In the genomic region with DNA sequence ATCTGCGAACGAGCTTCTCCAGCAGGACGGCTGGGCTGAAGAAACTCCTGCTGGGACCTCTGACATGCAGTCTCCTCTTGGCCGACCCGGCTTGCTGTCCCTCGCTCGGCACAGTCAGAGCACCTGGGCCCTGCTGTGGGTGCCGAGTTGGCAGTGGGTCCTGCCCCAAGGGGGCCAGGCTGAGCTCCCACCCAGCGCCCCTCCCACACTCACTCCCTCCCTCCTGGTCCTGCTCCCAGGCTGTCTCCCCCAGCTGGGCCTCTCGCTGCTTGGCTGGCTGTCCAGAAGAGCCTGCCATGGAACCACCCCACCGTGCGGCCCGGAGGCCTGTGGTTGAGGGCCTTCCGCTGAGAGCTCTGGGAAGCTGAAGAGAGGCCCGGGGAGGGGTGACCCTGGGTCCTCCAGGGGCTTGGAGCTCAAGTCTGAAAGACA, we compare ENCODE assay signal across 12 cellular contexts. TPM values are rescaled to one million over a fixed set of nuclear protein-coding genes. Genes with fewer than 3 reads are reported as not detected.
DNase-seq lines count a peak whose midpoint lies in the region; ATAC-seq and TF ChIP-seq lines count a peak whose summit lies in the region.
"Had no signal": no experiment of that assay in that cellular context is flagged by ENCODE, and none has a peak within 500 bp of the region (broad histone marks: within the 10 kb centered on the region; RNA-seq: fewer than 3 reads in every experiment).

No MANE protein-coding gene starts in this region.

- H3K9ac ChIP-seq in mucosa of rectum (ENCODE audit: low read depth in 1 of 2, low read length in 2 of 2) = peak overlapping the region in 1 of 2 donors; percentile 54

- H3K27ac ChIP-seq in RWPE1 (peak overlapping the region; percentile 21; the same call in 1 of the 2 replicates), mucosa of rectum (ENCODE audit: low read depth in 2 of 2, low read length in 2 of 2) (peak overlapping the region; percentile 74 to 77), temporal lobe (ENCODE audit: low read depth, low read length) (peak overlapping the region; percentile 61)

- POLR2A ChIA-PET in RWPE1 (lab: Yijun Ruan, JAX; ENCODE audit: low non-redundant PET) = no interaction called here
- POLR2A ChIA-PET in activated CD4-positive, alpha-beta T cell treated with anti-CD3 and anti-CD28 coated beads, Interleukin-2, amount 10 ng/mL, durations not matched to agents 7 days and 5 days (lab: Charles Lee) = no interaction called here

- DNase-seq in RWPE1 (ENCODE audit: low spot score) (no peak), fibroblast of pulmonary artery (ENCODE audit: low read depth) (peak; percentile 75), NCI-H82 (lab: John Stamatoyannopoulos, UW) (no peak)
- no peak for DNase-seq in activated CD4-positive, alpha-beta T cell treated with anti-CD3 and anti-CD28 coated beads, Interleukin-2, amount 10 ng/mL, durations not matched to agents 7 days and 5 days
- DNase-seq: activated effector memory CD4-positive, alpha-beta T cell treated with Interleukin-2 at 50 U/mL for 16 hours; NCI-H1436; stimulated activated CD4-positive, alpha-beta T cell treated with anti-CD3 and anti-CD28 coated beads, Interleukin-2, amount 100 ng/mL, for 24 hours; T-helper 1 cell had no signal

- no peaks in the 10 kb centered on the region for H3K9me3 ChIP-seq in mucosa of rectum (ENCODE audit: control insufficient read depth in 2 of 2, low read length in 2 of 2)

- H3K4me3 Mint-ChIP-seq in activated CD4-positive, alpha-beta T cell treated with anti-CD3 and anti-CD28 coated beads, Interleukin-2, amount 10 ng/mL, durations not matched to agents 7 days and 5 days = no peak overlapping the region

- no peaks in the 10 kb centered on the region for H3K9me3 Mint-ChIP-seq in activated CD4-positive, alpha-beta T cell treated with anti-CD3 and anti-CD28 coated beads, Interleukin-2, amount 10 ng/mL, durations not matched to agents 7 days and 5 days

- CTCF ChIA-PET in RWPE1 (lab: Yijun Ruan, JAX) = interaction anchor here (1.3 kb wide), 1 partner anchor 105 kb away, joined by 5 read pairs; no protein-coding TSS in a partner anchor
- CTCF ChIA-PET in activated CD4-positive, alpha-beta T cell treated with anti-CD3 and anti-CD28 coated beads, Interleukin-2, amount 10 ng/mL, durations not matched to agents 7 days and 5 days (lab: Charles Lee) = interaction anchor here (1.4 kb wide), 1 partner anchor 9 kb away, joined by 6 read pairs; no protein-coding TSS in a partner anchor

- no peaks in the 10 kb centered on the region for H3K36me3 Mint-ChIP-seq in activated CD4-positive, alpha-beta T cell treated with anti-CD3 and anti-CD28 coated beads, Interleukin-2, amount 10 ng/mL, durations not matched to agents 7 days and 5 days (ENCODE audit: low read depth)

- H3K27me3 Mint-ChIP-seq in activated CD4-positive, alpha-beta T cell treated with anti-CD3 and anti-CD28 coated beads, Interleukin-2, amount 10 ng/mL, durations not matched to agents 7 days and 5 days = no peaks in the 10 kb centered on the region

- H3K4me1 Mint-ChIP-seq in activated CD4-positive, alpha-beta T cell treated with anti-CD3 and anti-CD28 coated beads, Interleukin-2, amount 10 ng/mL, durations not matched to agents 7 days and 5 days = peaks cover 68% of the 10 kb centered on the region

- H3K27me3 ChIP-seq in mucosa of rectum (ENCODE audit: control insufficient read depth in 2 of 2, insufficient read depth in 2 of 2, low read length in 2 of 2) = no peaks in the 10 kb centered on the region

- H3K4me3 ChIP-seq in fibroblast of pulmonary artery (replicated peaks; ENCODE audit: low read depth, low read length) = no peak overlapping the region
- H3K4me3 ChIP-seq in mucosa of rectum (ENCODE audit: low read length in 2 of 2) = no peak overlapping the region

- H3K36me3 ChIP-seq in mucosa of rectum (ENCODE audit: control insufficient read depth in 2 of 2, insufficient read depth in 2 of 2, low read length in 2 of 2) = peaks cover 0 to 8% of the 10 kb centered on the region in 2 donors

- no peak for ATAC-seq in HG02973 (IDR thresholded peaks at IDR 0.05; ENCODE audit: unreplicated experiment)
- ATAC-seq in esophagus mucosa = no peak

- H3K27ac Mint-ChIP-seq in activated CD4-positive, alpha-beta T cell treated with anti-CD3 and anti-CD28 coated beads, Interleukin-2, amount 10 ng/mL, durations not matched to agents 7 days and 5 days = no peak overlapping the region

- TF ChIP-seq CTCF in RWPE1 (conservative IDR thresholded peaks at IDR 0.05; ENCODE audit: low read depth) (no peak), fibroblast of pulmonary artery (IDR thresholded peaks at IDR 0.05; ENCODE audit: low read length, missing control alignments) (no peak)

- H3K4me1 ChIP-seq in mucosa of rectum (ENCODE audit: control insufficient read depth in 2 of 2, insufficient read depth in 2 of 2, low read length in 2 of 2) = peaks cover 38 to 42% of the 10 kb centered on the region in 2 donors

RNA-seq across cellular contexts. Expression of a gene that starts 6.0 kb away (rescaled TPM):
- 36.9 TPM for total RNA-seq in temporal lobe
- total RNA-seq in esophagus mucosa = 96.0 TPM
- 100 to 1,000 TPM; 131 to 148 TPM for total RNA-seq in activated CD4-positive, alpha-beta T cell treated with anti-CD3 and anti-CD28 coated beads, Interleukin-2, amount 10 ng/mL, durations not matched to agents 7 days and 5 days

RNA-seq across cellular contexts. Expression of a gene that starts 52.6 kb away (rescaled TPM):
- 0.49 TPM for total RNA-seq in temporal lobe
- not detected for total RNA-seq in esophagus mucosa
- under 1 TPM; 0.27 to 0.35 TPM for total RNA-seq in activated CD4-positive, alpha-beta T cell treated with anti-CD3 and anti-CD28 coated beads, Interleukin-2, amount 10 ng/mL, durations not matched to agents 7 days and 5 days

Comparison
In these comparisons a context has a peak if more than half of its experiments do, and no peak if none do; other contexts are left out.
1. H3K27ac ChIP-seq: peak in every context shown above with its lines; median percentile 76 in mucosa of rectum; 61 in temporal lobe; 21 in RWPE1.